21 cellular contexts compared by ENCODE assay signal in genomic region chr20:47600967-47601547, GRCh38.
"Had no signal": no experiment of that assay in that cellular context is flagged by ENCODE, and none has a peak within 500 bp of the region (broad histone marks: within the 10 kb centered on the region; RNA-seq: fewer than 3 reads in every experiment).

No MANE protein-coding gene starts in this region.

- H3K4me3 Mint-ChIP-seq: activated CD4-positive, alpha-beta T cell treated with anti-CD3 and anti-CD28 coated beads, Interleukin-2, amount 10 ng/mL, durations not matched to agents 7 days and 5 days; naive thymus-derived CD8-positive, alpha-beta T cell; T-helper 1 cell treated with Interleukin-12 subunit alpha and Interleukin-12 subunit beta and Interleukin-4 antibody, amounts not matched to agents 30 μg/mL and 1 μg/mL, for 36 hours had no signal

- H3K4me1 ChIP-seq: uterus had no signal

- DNase-seq: activated CD4-positive, alpha-beta T cell treated with anti-CD3 and anti-CD28 coated beads, Interleukin-2, amount 10 ng/mL, durations not matched to agents 7 days and 5 days; amygdala; body of pancreas; caudate nucleus; effector CD4-positive, alpha-beta T cell; left lung; mucosa of descending colon; naive thymus-derived CD8-positive, alpha-beta T cell; nucleus accumbens; posterior cingulate gyrus; retina; stimulated activated CD4-positive, alpha-beta T cell treated with anti-CD3 and anti-CD28 coated beads, Interleukin-2, amount 100 ng/mL, for 48 hours; stimulated activated naive CD4-positive, alpha-beta T cell; tibial artery; uterus had no signal

- H3K27me3 ChIP-seq: body of pancreas, esophagus muscularis mucosa, left lung, tibial artery, uterus had no signal

- H3K9me3 ChIP-seq: body of pancreas, esophagus muscularis mucosa, left lung, mucosa of descending colon, tibial artery, uterus had no signal

- ATAC-seq: activated naive CD4-positive, alpha-beta T cell treated with anti-CD3 and anti-CD28 coated beads, Interleukin-2, amount 50 U/mL, for 72 hours; body of pancreas; left lung; mucosa of descending colon; naive thymus-derived CD8-positive, alpha-beta T cell had no signal

- H3K36me3 ChIP-seq: esophagus muscularis mucosa, tibial artery, uterus had no signal

- FAIRE-seq: islet of Langerhans, TTC549 had no signal

- H3K27ac Mint-ChIP-seq: activated CD4-positive, alpha-beta T cell treated with anti-CD3 and anti-CD28 coated beads, Interleukin-2, amount 10 ng/mL, durations not matched to agents 7 days and 5 days; T-helper 1 cell treated with Interleukin-12 subunit alpha and Interleukin-12 subunit beta and Interleukin-4 antibody, amounts not matched to agents 30 μg/mL and 1 μg/mL, for 36 hours had no signal

- H3K27me3 Mint-ChIP-seq: activated CD4-positive, alpha-beta T cell treated with anti-CD3 and anti-CD28 coated beads, Interleukin-2, amount 10 ng/mL, durations not matched to agents 7 days and 5 days; naive thymus-derived CD8-positive, alpha-beta T cell had no signal

- H3K9me3 Mint-ChIP-seq: activated naive CD4-positive, alpha-beta T cell treated with anti-CD3 and anti-CD28 coated beads, Interleukin-2, amount 50 U/mL, for 72 hours; naive thymus-derived CD8-positive, alpha-beta T cell; T-helper 1 cell treated with Interleukin-12 subunit alpha and Interleukin-12 subunit beta and Interleukin-4 antibody, amounts not matched to agents 30 μg/mL and 1 μg/mL, for 36 hours had no signal

- H3K27ac ChIP-seq: body of pancreas, coronary artery, esophagus muscularis mucosa, left lung, tibial artery, uterus had no signal

- H3K4me3 ChIP-seq: body of pancreas, coronary artery, esophagus muscularis mucosa, left lung, mucosa of descending colon, tibial artery, uterus had no signal
